Comparison of ENCODE assay signal across 20 cellular contexts in the genomic region with DNA sequence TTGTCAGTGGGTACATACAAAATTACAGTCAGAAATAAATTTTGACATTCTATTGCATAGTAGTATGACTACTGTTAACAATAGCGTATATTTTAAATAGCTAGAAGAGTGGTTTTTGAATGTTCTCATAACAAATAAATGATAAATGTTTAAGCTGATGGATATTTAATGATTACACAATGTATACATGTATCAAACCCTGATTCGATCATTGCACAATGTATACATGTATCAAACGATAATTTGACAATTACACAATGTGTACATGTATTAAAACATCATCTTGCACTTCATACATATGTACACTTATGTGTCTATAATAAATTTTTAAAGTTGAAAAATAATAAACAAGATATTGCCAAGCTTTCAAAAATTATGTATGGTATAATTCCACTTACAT.
A peak's percentile ranks its signal among the peaks of the same experiment; 100 is the strongest.
DNase-seq lines count a peak whose midpoint lies in the region; ATAC-seq, FAIRE-seq and TF ChIP-seq lines count a peak whose summit lies in the region.
"Had no signal": no experiment of that assay in that cellular context is flagged by ENCODE, and none has a peak within 500 bp of the region (broad histone marks: within the 10 kb centered on the region; RNA-seq: fewer than 3 reads in every experiment).

No MANE protein-coding gene starts in this region.

- H3K23ac ChIP-seq in IMR-90 (ENCODE audit: low read depth, low read length), result no peak overlapping the region

- BruUV-seq in IMR-90 (replicated peaks; lab: Mats Ljungman, UMichigan), result no TSS peak

- no peak overlapping the region for H3K27ac ChIP-seq in IMR-90 (ENCODE audit: insufficient read depth, low read length)
- H3K27ac ChIP-seq in heart right ventricle, result no peak overlapping the region
- H3K27ac ChIP-seq: A549, C4-2B had no signal

- no peaks in the 10 kb centered on the region for H3K36me3 ChIP-seq in IMR-90 (ENCODE audit: control insufficient read depth, insufficient read depth, low read length)
- H3K36me3 ChIP-seq in heart right ventricle, result no peaks in the 10 kb centered on the region

- H3K27me3 ChIP-seq in IMR-90 (ENCODE audit: control insufficient read depth, insufficient read depth, low read length), result no peaks in the 10 kb centered on the region
- H3K27me3 ChIP-seq in heart right ventricle, result no peaks in the 10 kb centered on the region

- no peak for TF ChIP-seq RAD21 in IMR-90 (IDR thresholded peaks at IDR 0.05; ENCODE audit: low read length)

- intact Hi-C loops in IMR-90 (cut with micrococcal nuclease), result no loop called here
- intact Hi-C loops in heart right ventricle (cut with DNase I), result no loop called here

- H3K4me1 ChIP-seq in IMR-90 (ENCODE audit: control insufficient read depth, insufficient read depth, low read length) (no peaks in the 10 kb centered on the region), heart right ventricle (no peaks in the 10 kb centered on the region)
- H3K4me1 ChIP-seq: A549 had no signal

- CTCF ChIA-PET in IMR-90 (lab: Yijun Ruan, JAX), result no interaction called here

- H3K9me1 ChIP-seq in IMR-90 (ENCODE audit: insufficient read depth, low read length), result no peaks in the 10 kb centered on the region; the same call in 1 of the 2 replicates

- FAIRE-seq in RCC 7860 (lab: Jason Lieb, UNC) (peak; percentile 32), islet of Langerhans (lab: Jason Lieb, UNC) (peak; percentile 71)
- FAIRE-seq: A549, GM12892, GM18507 had no signal

- no peak for ATAC-seq in IMR-90 (ENCODE audit: low read depth)
- no peak for ATAC-seq in HG03520 (IDR thresholded peaks at IDR 0.05; ENCODE audit: unreplicated experiment)
- ATAC-seq in heart right ventricle, result no peak
- ATAC-seq in HG02678 (IDR thresholded peaks at IDR 0.05; ENCODE audit: unreplicated experiment), result no peak
- ATAC-seq: A549, HCT116 had no signal

- H4K8ac ChIP-seq in IMR-90 (ENCODE audit: low read depth in 2 of 2, low read length in 2 of 2), result no peak overlapping the region

- H2BK5ac ChIP-seq in IMR-90 (ENCODE audit: low read depth, low read length, poor library complexity, severe bottlenecking), result no peak overlapping the region

- H4K5ac ChIP-seq in IMR-90 (ENCODE audit: low read depth, low read length), result no peak overlapping the region

- POLR2A ChIA-PET in IMR-90 (lab: Charles Lee; ENCODE audit: unreplicated experiment), result no interaction called here

- no peak overlapping the region for H3K9ac ChIP-seq in IMR-90 (ENCODE audit: low read depth, low read length)

- H2BK120ac ChIP-seq in IMR-90 (ENCODE audit: low read depth, low read length), result no peak overlapping the region

- no peak overlapping the region for H2AK9ac ChIP-seq in IMR-90 (replicated peaks; ENCODE audit: low read depth, low read length, poor library complexity)

- H4K20me1 ChIP-seq in IMR-90 (ENCODE audit: insufficient read depth, low read length), result no peaks in the 10 kb centered on the region

- no peaks in the 10 kb centered on the region for H3K79me1 ChIP-seq in IMR-90 (ENCODE audit: low read depth in 1 of 2, low read length in 2 of 2)

- H3K4me3 ChIP-seq in IMR-90 (ENCODE audit: insufficient read depth, low read depth, low read length), result no peak overlapping the region
- no peak overlapping the region for H3K4me3 ChIP-seq in heart right ventricle
- H3K4me3 ChIP-seq: A549 had no signal

- no peak overlapping the region for H2BK20ac ChIP-seq in IMR-90 (ENCODE audit: low read depth, low read length)

- DNase-seq in IMR-90 (no peak), RCC 7860 (ENCODE audit: low spot score) (no peak), heart right ventricle (no peak)
- DNase-seq: AML-193; Caco-2; CD4-positive, alpha-beta T cell; DMS153; DMS79; GDM1; GOT3; H7; HFFc6 had no signal

- H3K9me3 ChIP-seq in IMR-90 (ENCODE audit: control insufficient read depth, insufficient read depth, low read length) (no peaks in the 10 kb centered on the region), heart right ventricle (no peaks in the 10 kb centered on the region)
- H3K9me3 ChIP-seq: A549, Caco-2 had no signal

- no peak overlapping the region for H2AK5ac ChIP-seq in IMR-90 (ENCODE audit: low read depth, low read length)

- no peak overlapping the region for H2BK15ac ChIP-seq in IMR-90 (ENCODE audit: low read depth, low read length)

- no peak overlapping the region for H3K4me2 ChIP-seq in IMR-90 (ENCODE audit: low read depth, low read length)
- H3K4me2 ChIP-seq: A549 had no signal

- no peak overlapping the region for H3K14ac ChIP-seq in IMR-90 (replicated peaks; ENCODE audit: low read depth, low read length)

- in situ Hi-C loops in IMR-90 (cut with MboI; ENCODE audit: low sequenced_read_pairs), result no loop called here

- TF ChIP-seq CTCF in IMR-90 (conservative IDR thresholded peaks at IDR 0.05; ENCODE audit: low read depth, low read length), result no peak
- no peak for TF ChIP-seq CTCF in heart right ventricle (IDR thresholded peaks at IDR 0.05)

- no peak overlapping the region for H3K4ac ChIP-seq in IMR-90 (ENCODE audit: low read depth, low read length)

- H3K56ac ChIP-seq in IMR-90 (ENCODE audit: extremely low read depth, insufficient read depth, low read length), result no peak overlapping the region

- TF ChIP-seq POLR2A in IMR-90 (IDR thresholded peaks at IDR 0.05; ENCODE audit: low read depth, low read length), result no peak

- dilution Hi-C loops in IMR-90 (cut with HindIII; ENCODE audit: low sequenced_read_pairs, unreplicated experiment), result no loop called here

- H3K18ac ChIP-seq in IMR-90 (ENCODE audit: low read depth, low read length), result no peak overlapping the region

- no peak overlapping the region for H2AFZ ChIP-seq in IMR-90 (replicated peaks; ENCODE audit: low read length, poor library complexity)

- no peak overlapping the region for H4K91ac ChIP-seq in IMR-90 (ENCODE audit: insufficient read depth, low read depth, low read length)

- WGBS in IMR-90 (ENCODE audit: extremely low coverage in 2 of 2, insufficient read length in 1 of 2), 2 experiments, result no CpG with 5 or more reads among the region's 3 CpGs
- WGBS in heart right ventricle, 2 donors, result 83 to 84% methylated on average over 3 of the region's 3 CpGs

TF ChIP-seq in IMR-90, 13 proteins besides CTCF, POLR2A, EP300 and RAD21:
- peak; percentile 75 for TF ChIP-seq CEBPB (IDR thresholded peaks at IDR 0.05; ENCODE audit: low read depth, low read length)
- TF ChIP-seq SMC3 (IDR thresholded peaks at IDR 0.05; ENCODE audit: low read depth, low read length), result no peak
